16 cellular contexts compared by ENCODE assay signal in genomic region chr9:6997330-6997729, GRCh38.
"Had no signal": no experiment of that assay in that cellular context is flagged by ENCODE, and none has a peak within 500 bp of the region (broad histone marks: within the 10 kb centered on the region; RNA-seq: fewer than 3 reads in every experiment).

No MANE protein-coding gene starts in this region.

- FAIRE-seq: bronchial epithelial cell, keratinocyte, small intestine had no signal

- DNase-seq: activated CD4-positive, alpha-beta T cell treated with anti-CD3 and anti-CD28 coated beads, Interleukin-2, amount 50 U/mL, for 1 hour; activated CD8-positive, alpha-beta memory T cell treated with anti-CD3 and anti-CD28 coated beads for 24 hours; activated naive CD8-positive, alpha-beta T cell treated with anti-CD3 and anti-CD28 coated beads for 36 hours; anterior cingulate cortex; endodermal cell; erythroblast; mucosa of descending colon; nucleus accumbens; right cardiac atrium; small intestine; stimulated activated CD4-positive, alpha-beta T cell treated with anti-CD3 and anti-CD28 coated beads, Interleukin-4, amount 100 ng/mL, for 4 hours; stimulated activated CD8-positive, alpha-beta memory T cell treated with anti-CD3 and anti-CD28 coated beads, Interleukin-4, amount 100 ng/mL, for 48 hours; stimulated activated naive CD8-positive, alpha-beta T cell treated with anti-CD3 and anti-CD28 coated beads, Interleukin-15, amount 100 ng/mL, for 72 hours; T1000 had no signal
